1 cellular context compared by ENCODE assay signal in genomic region chr16:4358236-4358635, GRCh38.
A peak's percentile ranks its signal among the peaks of the same experiment; 100 is the strongest.
TF ChIP-seq lines count a peak whose summit lies in the region.

No MANE protein-coding gene starts in this region.

TF ChIP-seq in K562, 482 proteins besides CTCF, POLR2A, EP300 and RAD21:
- TF ChIP-seq POLR2G (IDR thresholded peaks at IDR 0.05; ENCODE audit: low read depth, low read length) = peak; percentile 57; the same call in 1 of the 2 replicates
- TF ChIP-seq SMAD4 (CRISPR knock-in tag; conservative IDR thresholded peaks at IDR 0.05) = no peak
- peak; percentile 75 for TF ChIP-seq RBM22 (IDR thresholded peaks at IDR 0.05; ENCODE audit: low read depth, low read length, poor library complexity, severe bottlenecking)
TF ChIP-seq in K562: peak in this region for 2.
